In genomic region chr1:54404263-54404662, GRCh38 we compare ENCODE assay signal across 9 cellular contexts. TPM values are rescaled to one million over a fixed set of nuclear protein-coding genes. Genes with fewer than 3 reads are reported as not detected.
DNase-seq lines count a peak whose midpoint lies in the region; ATAC-seq and TF ChIP-seq lines count a peak whose summit lies in the region.
"Had no signal": no experiment of that assay in that cellular context is flagged by ENCODE, and none has a peak within 500 bp of the region (broad histone marks: within the 10 kb centered on the region; RNA-seq: fewer than 3 reads in every experiment).

No MANE protein-coding gene starts in this region.

- peaks cover 6% of the 10 kb centered on the region for H3K36me3 Mint-ChIP-seq in IgD-negative memory B cell
- peaks cover 37% of the 10 kb centered on the region for H3K36me3 Mint-ChIP-seq in natural killer cell treated with Interleukin-12 subunit alpha and Interleukin-12 subunit beta and Interleukin-15 and Interleukin-18, amount 100 ng/mL, for 72 hours

- H3K4me1 Mint-ChIP-seq in IgD-negative memory B cell = peaks cover 39 to 53% (median 47%) of the 10 kb centered on the region in 3 donors
- peaks cover 75 to 77% of the 10 kb centered on the region in 2 donors for H3K4me1 Mint-ChIP-seq in natural killer cell treated with Interleukin-12 subunit alpha and Interleukin-12 subunit beta and Interleukin-15 and Interleukin-18, amount 100 ng/mL, for 72 hours (ENCODE audit: low read depth in 2 of 2)

- H3K4me3 ChIP-seq in AG09309 (ENCODE audit: control insufficient read depth, low read depth, low read length) = peak overlapping the region; percentile 16
- H3K4me3 ChIP-seq in coronary artery = peak overlapping the region; percentile 99

- no peaks in the 10 kb centered on the region for H3K9me3 Mint-ChIP-seq in IgD-negative memory B cell
- H3K9me3 Mint-ChIP-seq in natural killer cell treated with Interleukin-12 subunit alpha and Interleukin-12 subunit beta and Interleukin-15 and Interleukin-18, amount 100 ng/mL, for 72 hours = no peaks in the 10 kb centered on the region

- peaks cover 2% of the 10 kb centered on the region for H3K27me3 Mint-ChIP-seq in IgD-negative memory B cell
- no peaks in the 10 kb centered on the region for H3K27me3 Mint-ChIP-seq in natural killer cell treated with Interleukin-12 subunit alpha and Interleukin-12 subunit beta and Interleukin-15 and Interleukin-18, amount 100 ng/mL, for 72 hours

- peak overlapping the region; percentile 81 to 92 (median 86) for H3K4me3 Mint-ChIP-seq in IgD-negative memory B cell
- H3K4me3 Mint-ChIP-seq in natural killer cell treated with Interleukin-12 subunit alpha and Interleukin-12 subunit beta and Interleukin-15 and Interleukin-18, amount 100 ng/mL, for 72 hours = peak overlapping the region; percentile 90

- H3K27ac ChIP-seq in coronary artery = peak overlapping the region; percentile 86 to 95
- H3K27ac ChIP-seq: neutrophil had no signal

- no peak for ATAC-seq in natural killer cell treated with Interleukin-12 subunit alpha and Interleukin-12 subunit beta and Interleukin-15 and Interleukin-18, amount 100 ng/mL, for 72 hours

- DNase-seq in AG09309 (ENCODE audit: low read depth) = no peak
- DNase-seq in coronary artery (ENCODE audit: low spot score) = no peak
- DNase-seq in natural killer cell treated with Interleukin-12 subunit alpha and Interleukin-12 subunit beta and Interleukin-15 and Interleukin-18, amount 100 ng/mL, for 72 hours (ENCODE audit: low spot score) = no peak
- no peak for DNase-seq in activated gamma-delta T cell (lab: John Stamatoyannopoulos, UW)
- DNase-seq in NCI-H748 (lab: John Stamatoyannopoulos, UW; ENCODE audit: unreplicated experiment) = no peak
- no peak for DNase-seq in T1000 (lab: John Stamatoyannopoulos, UW)
- no peak for DNase-seq in UCSD-AML1 (lab: John Stamatoyannopoulos, UW; ENCODE audit: unreplicated experiment)

- peak overlapping the region in 2 of 3 donors; percentile 2 to 49 for H3K27ac Mint-ChIP-seq in IgD-negative memory B cell
- H3K27ac Mint-ChIP-seq in natural killer cell treated with Interleukin-12 subunit alpha and Interleukin-12 subunit beta and Interleukin-15 and Interleukin-18, amount 100 ng/mL, for 72 hours = peak overlapping the region; percentile 80 to 87

- TF ChIP-seq CTCF in AG09309 (IDR thresholded peaks at IDR 0.05; ENCODE audit: control insufficient read depth, insufficient read depth, low read depth, low read length, missing control alignments) (no peak), coronary artery (IDR thresholded peaks at IDR 0.05) (no peak)

RNA-seq across cellular contexts. Expression of gene SSBP3, which starts 1.9 kb away (rescaled TPM):
- polyA plus RNA-seq in IgD-negative memory B cell = 6.6 TPM
- 10 to 100 TPM; 59.0 to 92.1 TPM for total RNA-seq in natural killer cell treated with Interleukin-12 subunit alpha and Interleukin-12 subunit beta and Interleukin-15 and Interleukin-18, amount 100 ng/mL, for 72 hours
